In the genomic region with DNA sequence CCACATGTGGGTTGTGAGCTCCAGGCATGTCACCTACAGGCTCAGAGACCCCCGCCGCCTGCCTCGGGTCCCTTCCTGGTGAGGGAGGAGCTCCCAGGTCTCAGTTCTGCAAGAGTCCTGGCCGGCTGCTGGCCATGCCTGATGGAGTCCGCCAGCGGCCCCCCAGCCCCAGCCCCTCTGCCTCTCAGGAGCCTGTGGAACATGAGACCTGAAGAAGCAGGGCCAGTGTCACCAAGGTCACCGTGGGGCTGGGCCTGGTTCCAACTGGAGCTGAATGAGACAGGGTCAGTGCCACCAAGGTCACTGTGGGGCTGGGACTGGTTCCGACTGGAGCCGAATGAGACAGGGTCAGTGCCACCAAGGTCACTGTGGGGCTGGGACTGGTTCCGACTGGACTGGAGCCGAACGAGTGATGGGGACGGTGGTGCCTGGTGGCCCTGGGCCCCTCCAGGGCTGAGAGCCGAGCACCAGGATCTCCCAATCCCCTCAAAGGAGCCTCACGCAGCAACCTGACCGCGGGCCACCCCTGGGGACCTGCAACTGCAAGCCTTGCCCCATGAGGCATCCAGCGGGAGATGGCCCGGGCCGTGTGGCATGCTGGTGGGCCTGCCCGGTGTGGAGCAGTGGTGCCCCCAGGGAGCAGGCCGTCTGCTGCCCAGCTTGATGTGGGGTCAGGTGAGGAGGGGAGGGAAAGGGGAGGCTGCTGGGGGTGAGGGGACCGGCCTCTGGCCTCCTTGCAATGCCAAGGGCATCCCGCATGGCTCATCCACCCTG, we compare ENCODE assay signal across 14 cellular contexts.
"Had no signal": no experiment of that assay in that cellular context is flagged by ENCODE, and none has a peak within 500 bp of the region (broad histone marks: within the 10 kb centered on the region; RNA-seq: fewer than 3 reads in every experiment).

No MANE protein-coding gene starts in this region.

- H3K9ac ChIP-seq: neural progenitor cell, parathyroid adenoma had no signal

- H3K4me1 ChIP-seq: esophagus muscularis mucosa, neural progenitor cell, parathyroid adenoma, transverse colon had no signal

- H3K79me2 ChIP-seq: parathyroid adenoma had no signal

- H3K4me2 ChIP-seq: neural progenitor cell had no signal

- H3K9me3 ChIP-seq: esophagus muscularis mucosa, transverse colon had no signal

- FAIRE-seq: colon, keratinocyte had no signal

- H3K27me3 ChIP-seq: neural progenitor cell had no signal

- ATAC-seq: activated CD4-positive, CD25-positive, alpha-beta regulatory T cell treated with anti-CD3 and anti-CD28 coated beads, Interleukin-2, amount 50 U/mL, for 24 hours; stimulated activated naive CD8-positive, alpha-beta T cell treated with anti-CD3 and anti-CD28 coated beads, Interleukin-15, Interleukin-2, amounts not matched to agents 100 U/mL and 50 U/mL, for 24 hours had no signal

- H3K4me3 ChIP-seq: esophagus muscularis mucosa, lung, neural progenitor cell, transverse colon had no signal

- H3K36me3 ChIP-seq: esophagus muscularis mucosa, neural progenitor cell, transverse colon had no signal

- H2AFZ ChIP-seq: neural progenitor cell, parathyroid adenoma had no signal

- H3K27ac Mint-ChIP-seq: neural progenitor cell had no signal

- H3K27ac ChIP-seq: esophagus muscularis mucosa, neural progenitor cell, parathyroid adenoma, transverse colon had no signal

- H3K4me3 Mint-ChIP-seq: neural progenitor cell had no signal

- DNase-seq: activated naive CD4-positive, alpha-beta T cell treated with Interleukin-2 at 50 U/mL for 16 hours; hippocampal formation; midbrain; stimulated activated CD4-positive, alpha-beta T cell treated with anti-CD3 and anti-CD28 coated beads, Interleukin-4, amount 100 ng/mL, for 1 hour; stimulated activated naive CD8-positive, alpha-beta T cell treated with anti-CD3 and anti-CD28 coated beads, Interleukin-15, Interleukin-2, amounts not matched to agents 100 U/mL and 50 U/mL, for 24 hours; T-helper 9 cell; transverse colon had no signal

- H3K36me3 Mint-ChIP-seq: neural progenitor cell had no signal

- H3K9me3 Mint-ChIP-seq: neural progenitor cell had no signal
